ENCODE assay signal across 1 cellular context in the genomic region with DNA sequence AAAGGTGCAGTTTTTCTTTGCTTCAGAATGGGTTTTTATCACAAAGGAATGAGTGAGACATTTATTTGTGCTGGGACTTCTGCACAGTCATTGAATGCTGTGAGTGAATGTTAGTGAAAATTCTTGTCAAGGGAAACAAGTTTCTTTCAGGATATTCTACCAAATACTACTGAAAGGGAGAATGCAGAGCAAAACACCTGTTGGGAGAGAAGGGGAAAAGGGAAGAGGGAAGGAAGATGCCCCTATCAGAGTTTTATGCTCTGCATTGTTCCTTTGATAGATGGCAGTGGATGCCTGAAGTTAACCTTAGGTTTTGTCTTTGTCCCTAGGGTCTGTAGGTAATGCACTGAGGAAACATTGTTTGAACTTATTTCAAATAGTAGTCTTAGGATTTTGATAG.
TF ChIP-seq lines count a peak whose summit lies in the region.

No MANE protein-coding gene starts in this region.

TF ChIP-seq in GM12878, 131 proteins besides CTCF, POLR2A, EP300 and RAD21:
- TF ChIP-seq CBFB (IDR thresholded peaks at IDR 0.05; ENCODE audit: low read depth) (no peak), PML (IDR thresholded peaks at IDR 0.05; ENCODE audit: low read length) (no peak), HDAC2 (IDR thresholded peaks at IDR 0.05) (no peak), SMC3 (IDR thresholded peaks at IDR 0.05; ENCODE audit: borderline replicate concordance, low read length) (no peak), FOXK2 (IDR thresholded peaks at IDR 0.05) (no peak), WRNIP1 (IDR thresholded peaks at IDR 0.05; ENCODE audit: borderline replicate concordance, low read depth, low read length) (no peak), BCL11A (IDR thresholded peaks at IDR 0.05; ENCODE audit: low read depth, low read length) (no peak), CHD1 (IDR thresholded peaks at IDR 0.05; ENCODE audit: low read depth, low read length) (no peak), TAF1 (IDR thresholded peaks at IDR 0.05; ENCODE audit: borderline replicate concordance, low read depth, low read length) (no peak), PRDM15 (CRISPR knock-in tag; IDR thresholded peaks at IDR 0.05) (no peak), BMI1 (IDR thresholded peaks at IDR 0.05; ENCODE audit: borderline replicate concordance) (no peak), YBX1 (IDR thresholded peaks at IDR 0.05) (no peak), IRF4 (IDR thresholded peaks at IDR 0.05; ENCODE audit: low read depth, low read length) (no peak), RBBP5 (conservative IDR thresholded peaks at IDR 0.05) (no peak)
- TF ChIP-seq, protein P1, sequence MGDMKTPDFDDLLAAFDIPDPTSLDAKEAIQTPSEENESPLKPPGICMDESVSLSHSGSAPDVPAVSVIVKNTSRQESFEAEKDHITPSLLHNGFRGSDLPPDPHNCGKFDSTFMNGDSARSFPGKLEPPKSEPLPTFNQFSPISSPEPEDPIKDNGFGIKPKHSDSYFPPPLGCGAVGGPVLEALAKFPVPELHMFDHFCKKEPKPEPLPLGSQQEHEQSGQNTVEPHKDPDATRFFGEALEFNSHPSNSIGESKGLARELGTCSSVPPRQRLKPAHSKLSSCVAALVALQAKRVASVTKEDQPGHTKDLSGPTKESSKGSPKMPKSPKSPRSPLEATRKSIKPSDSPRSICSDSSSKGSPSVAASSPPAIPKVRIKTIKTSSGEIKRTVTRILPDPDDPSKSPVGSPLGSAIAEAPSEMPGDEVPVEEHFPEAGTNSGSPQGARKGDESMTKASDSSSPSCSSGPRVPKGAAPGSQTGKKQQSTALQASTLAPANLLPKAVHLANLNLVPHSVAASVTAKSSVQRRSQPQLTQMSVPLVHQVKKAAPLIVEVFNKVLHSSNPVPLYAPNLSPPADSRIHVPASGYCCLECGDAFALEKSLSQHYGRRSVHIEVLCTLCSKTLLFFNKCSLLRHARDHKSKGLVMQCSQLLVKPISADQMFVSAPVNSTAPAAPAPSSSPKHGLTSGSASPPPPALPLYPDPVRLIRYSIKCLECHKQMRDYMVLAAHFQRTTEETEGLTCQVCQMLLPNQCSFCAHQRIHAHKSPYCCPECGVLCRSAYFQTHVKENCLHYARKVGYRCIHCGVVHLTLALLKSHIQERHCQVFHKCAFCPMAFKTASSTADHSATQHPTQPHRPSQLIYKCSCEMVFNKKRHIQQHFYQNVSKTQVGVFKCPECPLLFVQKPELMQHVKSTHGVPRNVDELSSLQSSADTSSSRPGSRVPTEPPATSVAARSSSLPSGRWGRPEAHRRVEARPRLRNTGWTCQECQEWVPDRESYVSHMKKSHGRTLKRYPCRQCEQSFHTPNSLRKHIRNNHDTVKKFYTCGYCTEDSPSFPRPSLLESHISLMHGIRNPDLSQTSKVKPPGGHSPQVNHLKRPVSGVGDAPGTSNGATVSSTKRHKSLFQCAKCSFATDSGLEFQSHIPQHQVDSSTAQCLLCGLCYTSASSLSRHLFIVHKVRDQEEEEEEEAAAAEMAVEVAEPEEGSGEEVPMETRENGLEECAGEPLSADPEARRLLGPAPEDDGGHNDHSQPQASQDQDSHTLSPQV (IDR thresholded peaks at IDR 0.05), result no peak
